ENCODE assay signal across 1 cellular context in genomic region chr1:28642847-28643635, GRCh38.
TF ChIP-seq lines count a peak whose summit lies in the region.

TSS of gene TAF12 (minus strand) at chr1:28643067. CDS start at chr1:28622081, 20,986 bp downstream.

TF ChIP-seq in HepG2, 621 proteins besides CTCF, POLR2A, EP300 and RAD21 (continued from another document and continues in another):
- TF ChIP-seq ZNF318 (CRISPR knock-in tag; IDR thresholded peaks at IDR 0.05) (no peak), DDIT3 (CRISPR knock-in tag; IDR thresholded peaks at IDR 0.05) (no peak), ZNF790 (CRISPR knock-in tag; IDR thresholded peaks at IDR 0.05; ENCODE audit: borderline replicate concordance) (no peak), DBP (CRISPR knock-in tag; IDR thresholded peaks at IDR 0.05; ENCODE audit: not compliant biosample characterization) (peak; percentile 14), TRIM24 (CRISPR knock-in tag; IDR thresholded peaks at IDR 0.05) (no peak), ZKSCAN8 (CRISPR knock-in tag; IDR thresholded peaks at IDR 0.05; ENCODE audit: borderline replicate concordance) (0 out of 2 replicates have a peak, but pooled peaks have one; percentile 47), HOXA5 (CRISPR knock-in tag; IDR thresholded peaks at IDR 0.05) (peak; percentile 69; the same call in 1 of the 2 replicates), RFX3 (CRISPR knock-in tag; IDR thresholded peaks at IDR 0.05) (no peak; the same call in 1 of the 2 replicates), ZNF616 (CRISPR knock-in tag; IDR thresholded peaks at IDR 0.05; ENCODE audit: low read depth) (no peak), MTF1 (CRISPR knock-in tag; IDR thresholded peaks at IDR 0.05) (0 out of 2 replicates have a peak, but pooled peaks have one; percentile 41), PLSCR1 (CRISPR knock-in tag; IDR thresholded peaks at IDR 0.05; ENCODE audit: borderline replicate concordance) (no peak), ZNF720 (CRISPR knock-in tag; IDR thresholded peaks at IDR 0.05) (no peak), ZNF224 (CRISPR knock-in tag; IDR thresholded peaks at IDR 0.05) (peak; percentile 95), ZNF326 (CRISPR knock-in tag; IDR thresholded peaks at IDR 0.05; ENCODE audit: borderline replicate concordance) (no peak), CREB1 (IDR thresholded peaks at IDR 0.05) (peak; percentile 55), CREB1 (CRISPR knock-in tag; IDR thresholded peaks at IDR 0.05) (peak; percentile 84), ZFP91 (CRISPR knock-in tag; IDR thresholded peaks at IDR 0.05; ENCODE audit: borderline replicate concordance) (peak; percentile 94), SNAPC5 (CRISPR knock-in tag; IDR thresholded peaks at IDR 0.05; ENCODE audit: borderline replicate concordance) (peak; percentile 58; the same call in 1 of the 2 replicates), ZNF704 (CRISPR knock-in tag; IDR thresholded peaks at IDR 0.05; ENCODE audit: borderline replicate concordance) (peak; percentile 71; the same call in 1 of the 2 replicates), SRSF1 (optimal IDR thresholded peaks at IDR 0.05; ENCODE audit: low read depth, low read length) (no peak), ZNF143 (CRISPR knock-in tag; IDR thresholded peaks at IDR 0.05) (peak; percentile 72; the same call in 1 of the 2 replicates), SPEN (CRISPR knock-in tag; IDR thresholded peaks at IDR 0.05; ENCODE audit: low read depth) (peak; percentile 92), NCOA5 (CRISPR knock-in tag; IDR thresholded peaks at IDR 0.05) (no peak), E2F2 (CRISPR knock-in tag; IDR thresholded peaks at IDR 0.05; ENCODE audit: borderline replicate concordance) (no peak), RXRB (CRISPR knock-in tag; IDR thresholded peaks at IDR 0.05; ENCODE audit: borderline replicate concordance) (peak; percentile 66), ZBED4 (CRISPR knock-in tag; IDR thresholded peaks at IDR 0.05; ENCODE audit: borderline replicate concordance) (peak; percentile 49; the same call in 1 of the 2 replicates), ZNF782 (CRISPR knock-in tag; IDR thresholded peaks at IDR 0.05; ENCODE audit: borderline replicate concordance) (peak; percentile 86; the same call in 1 of the 2 replicates), ZNF614 (CRISPR knock-in tag; IDR thresholded peaks at IDR 0.05; ENCODE audit: borderline replicate concordance) (peak; percentile 93), ZNF563 (CRISPR knock-in tag; IDR thresholded peaks at IDR 0.05) (peak; percentile 67), SMARCE1 (IDR thresholded peaks at IDR 0.05; ENCODE audit: borderline replicate concordance) (no peak), ZNF776 (CRISPR knock-in tag; IDR thresholded peaks at IDR 0.05) (peak; percentile 67; the same call in 1 of the 2 replicates), ATF3 (CRISPR knock-in tag; IDR thresholded peaks at IDR 0.05) (peak; percentile 22; the same call in 1 of the 2 replicates), ZNF781 (CRISPR knock-in tag; IDR thresholded peaks at IDR 0.05; ENCODE audit: borderline replicate concordance, not compliant biosample characterization) (peak; percentile 55), PTBP1 (IDR thresholded peaks at IDR 0.05; ENCODE audit: low read depth, low read length, poor library complexity, severe bottlenecking) (peak; percentile 71), LBX2 (CRISPR knock-in tag; IDR thresholded peaks at IDR 0.05; ENCODE audit: borderline replicate concordance) (no peak), AHR (CRISPR knock-in tag; IDR thresholded peaks at IDR 0.05) (peak; percentile 92; the same call in 1 of the 2 replicates), ZNF256 (CRISPR knock-in tag; conservative IDR thresholded peaks at IDR 0.05) (no peak), IKZF1 (IDR thresholded peaks at IDR 0.05) (no peak), MTERF4 (CRISPR knock-in tag; IDR thresholded peaks at IDR 0.05) (0 out of 2 replicates have a peak, but pooled peaks have one; percentile 66)
